Comparison of ENCODE assay signal across 2 cellular contexts in genomic region chr1:181317261-181317924, GRCh38.
TF ChIP-seq lines count a peak whose summit lies in the region.

No MANE protein-coding gene starts in this region.

TF ChIP-seq in SK-N-SH treated with all-trans-retinoic acid at 6 μM for 48 hours, 23 proteins besides CTCF, POLR2A, EP300 and RAD21 (continued from another document):
- TF ChIP-seq TSHZ2 (CRISPR knock-in tag; IDR thresholded peaks at IDR 0.05) = no peak
- TF ChIP-seq ZFP3 (CRISPR knock-in tag; IDR thresholded peaks at IDR 0.05) = no peak

TF ChIP-seq in SK-N-SH, 30 proteins besides CTCF, POLR2A, EP300 and RAD21 (continued from another document):
- TF ChIP-seq, protein P1, sequence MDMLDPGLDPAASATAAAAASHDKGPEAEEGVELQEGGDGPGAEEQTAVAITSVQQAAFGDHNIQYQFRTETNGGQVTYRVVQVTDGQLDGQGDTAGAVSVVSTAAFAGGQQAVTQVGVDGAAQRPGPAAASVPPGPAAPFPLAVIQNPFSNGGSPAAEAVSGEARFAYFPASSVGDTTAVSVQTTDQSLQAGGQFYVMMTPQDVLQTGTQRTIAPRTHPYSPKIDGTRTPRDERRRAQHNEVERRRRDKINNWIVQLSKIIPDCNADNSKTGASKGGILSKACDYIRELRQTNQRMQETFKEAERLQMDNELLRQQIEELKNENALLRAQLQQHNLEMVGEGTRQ (IDR thresholded peaks at IDR 0.05; ENCODE audit: borderline replicate concordance, low read depth, low read length) = no peak
- TF ChIP-seq RFX5 (IDR thresholded peaks at IDR 0.05; ENCODE audit: low read length) (no peak), EZH2phosphoT487 (IDR thresholded peaks at IDR 0.05; ENCODE audit: borderline replicate concordance, low read depth) (no peak), NFIC (IDR thresholded peaks at IDR 0.05; ENCODE audit: borderline replicate concordance) (no peak), FOSL2 (IDR thresholded peaks at IDR 0.05; ENCODE audit: borderline replicate concordance, low read depth) (no peak), SIN3A (IDR thresholded peaks at IDR 0.05; ENCODE audit: borderline replicate concordance, low read depth, low read length) (no peak), GATA2 (CRISPR knock-in tag; IDR thresholded peaks at IDR 0.05) (no peak), ELF1 (IDR thresholded peaks at IDR 0.05) (no peak)
- TF ChIP-seq, protein P2, sequence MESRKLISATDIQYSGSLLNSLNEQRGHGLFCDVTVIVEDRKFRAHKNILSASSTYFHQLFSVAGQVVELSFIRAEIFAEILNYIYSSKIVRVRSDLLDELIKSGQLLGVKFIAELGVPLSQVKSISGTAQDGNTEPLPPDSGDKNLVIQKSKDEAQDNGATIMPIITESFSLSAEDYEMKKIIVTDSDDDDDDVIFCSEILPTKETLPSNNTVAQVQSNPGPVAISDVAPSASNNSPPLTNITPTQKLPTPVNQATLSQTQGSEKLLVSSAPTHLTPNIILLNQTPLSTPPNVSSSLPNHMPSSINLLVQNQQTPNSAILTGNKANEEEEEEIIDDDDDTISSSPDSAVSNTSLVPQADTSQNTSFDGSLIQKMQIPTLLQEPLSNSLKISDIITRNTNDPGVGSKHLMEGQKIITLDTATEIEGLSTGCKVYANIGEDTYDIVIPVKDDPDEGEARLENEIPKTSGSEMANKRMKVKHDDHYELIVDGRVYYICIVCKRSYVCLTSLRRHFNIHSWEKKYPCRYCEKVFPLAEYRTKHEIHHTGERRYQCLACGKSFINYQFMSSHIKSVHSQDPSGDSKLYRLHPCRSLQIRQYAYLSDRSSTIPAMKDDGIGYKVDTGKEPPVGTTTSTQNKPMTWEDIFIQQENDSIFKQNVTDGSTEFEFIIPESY (IDR thresholded peaks at IDR 0.05; ENCODE audit: borderline replicate concordance, low read depth) = no peak
- TF ChIP-seq, protein P3, sequence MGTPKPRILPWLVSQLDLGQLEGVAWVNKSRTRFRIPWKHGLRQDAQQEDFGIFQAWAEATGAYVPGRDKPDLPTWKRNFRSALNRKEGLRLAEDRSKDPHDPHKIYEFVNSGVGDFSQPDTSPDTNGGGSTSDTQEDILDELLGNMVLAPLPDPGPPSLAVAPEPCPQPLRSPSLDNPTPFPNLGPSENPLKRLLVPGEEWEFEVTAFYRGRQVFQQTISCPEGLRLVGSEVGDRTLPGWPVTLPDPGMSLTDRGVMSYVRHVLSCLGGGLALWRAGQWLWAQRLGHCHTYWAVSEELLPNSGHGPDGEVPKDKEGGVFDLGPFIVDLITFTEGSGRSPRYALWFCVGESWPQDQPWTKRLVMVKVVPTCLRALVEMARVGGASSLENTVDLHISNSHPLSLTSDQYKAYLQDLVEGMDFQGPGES (IDR thresholded peaks at IDR 0.05; ENCODE audit: low read depth, low read length) = no peak
